ENCODE assay signal across 8 cellular contexts in the genomic region with DNA sequence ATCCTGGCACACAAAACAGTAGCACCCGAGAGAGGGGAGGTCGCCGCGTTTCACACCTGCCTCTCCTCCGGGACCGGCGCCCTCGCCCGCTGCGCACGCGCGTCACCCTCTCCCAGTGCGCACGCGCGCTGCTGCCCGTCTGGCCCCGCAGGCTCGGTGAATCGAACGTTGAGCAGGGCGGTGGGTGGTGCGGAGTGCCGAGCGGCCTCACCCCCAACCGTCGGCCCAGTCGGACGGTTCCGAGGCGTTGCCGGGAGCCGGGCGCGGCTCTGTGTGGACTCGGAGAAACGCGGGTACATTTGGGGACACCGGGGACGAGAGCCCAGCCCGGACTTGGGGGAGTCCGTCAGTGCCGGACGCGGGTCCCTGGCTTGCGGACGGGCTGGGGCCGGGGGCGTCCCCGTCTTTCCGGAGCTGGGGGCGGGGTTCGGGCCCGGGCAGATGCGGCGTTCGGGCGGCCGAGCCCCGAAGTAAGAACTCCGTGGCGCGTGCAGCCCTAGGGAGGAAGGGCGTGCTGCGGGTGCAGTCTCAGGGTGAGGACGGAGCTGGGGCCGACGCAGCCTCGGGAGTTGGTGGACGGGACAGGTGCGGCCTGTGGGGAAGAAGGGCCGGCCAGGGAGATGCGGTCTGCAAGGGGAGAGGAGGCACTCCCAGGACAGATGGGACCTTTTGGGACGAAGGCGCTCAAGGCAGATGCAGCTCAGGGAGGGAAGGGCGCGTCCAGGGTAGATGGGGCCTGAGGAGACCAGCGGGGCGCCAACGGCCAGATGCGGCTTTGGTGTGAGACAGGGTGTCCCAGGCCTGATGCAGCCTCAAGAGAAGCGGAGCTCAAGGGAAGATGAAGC. TPM values are rescaled to one million over a fixed set of nuclear protein-coding genes. Genes with fewer than 3 reads are reported as not detected.
A peak's percentile ranks its signal among the peaks of the same experiment; 100 is the strongest.
DNase-seq lines count a peak whose midpoint lies in the region; ATAC-seq and TF ChIP-seq lines count a peak whose summit lies in the region.

A gene with protein sequence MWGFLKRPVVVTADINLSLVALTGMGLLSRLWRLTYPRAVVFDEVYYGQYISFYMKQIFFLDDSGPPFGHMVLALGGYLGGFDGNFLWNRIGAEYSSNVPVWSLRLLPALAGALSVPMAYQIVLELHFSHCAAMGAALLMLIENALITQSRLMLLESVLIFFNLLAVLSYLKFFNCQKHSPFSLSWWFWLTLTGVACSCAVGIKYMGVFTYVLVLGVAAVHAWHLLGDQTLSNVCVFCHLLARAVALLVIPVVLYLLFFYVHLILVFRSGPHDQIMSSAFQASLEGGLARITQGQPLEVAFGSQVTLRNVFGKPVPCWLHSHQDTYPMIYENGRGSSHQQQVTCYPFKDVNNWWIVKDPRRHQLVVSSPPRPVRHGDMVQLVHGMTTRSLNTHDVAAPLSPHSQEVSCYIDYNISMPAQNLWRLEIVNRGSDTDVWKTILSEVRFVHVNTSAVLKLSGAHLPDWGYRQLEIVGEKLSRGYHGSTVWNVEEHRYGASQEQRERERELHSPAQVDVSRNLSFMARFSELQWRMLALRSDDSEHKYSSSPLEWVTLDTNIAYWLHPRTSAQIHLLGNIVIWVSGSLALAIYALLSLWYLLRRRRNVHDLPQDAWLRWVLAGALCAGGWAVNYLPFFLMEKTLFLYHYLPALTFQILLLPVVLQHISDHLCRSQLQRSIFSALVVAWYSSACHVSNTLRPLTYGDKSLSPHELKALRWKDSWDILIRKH (plus strand): TSS at position 138 of the 845 bp plus-strand sequence. CDS start 1,301 bp downstream, outside the sequence.

- H3K4me3 ChIP-seq in Karpas-422 (ENCODE audit: low read length) (peak within 1 kb of the TSS; percentile 93), fibroblast of the aortic adventitia (ENCODE audit: low read depth, low read length) (peak within 1 kb of the TSS; percentile 91)

- no peaks in the 10 kb centered on the region for H3K27me3 Mint-ChIP-seq in nephron (ENCODE audit: low read depth)

- H3K4me3 Mint-ChIP-seq in nephron, result peak within 1 kb of the TSS; percentile 90 to 93 (median 93)

- 0 out of 2 replicates have a peak, but pooled peaks cover 3% of the 10 kb centered on the region for H4K20me1 ChIP-seq in Karpas-422 (ENCODE audit: insufficient read depth, low read depth, low read length)

- H3K4me2 ChIP-seq in Karpas-422 (ENCODE audit: low read depth, low read length, poor library complexity, severe bottlenecking), result peak within 1 kb of the TSS; percentile 95

- H3K9me3 Mint-ChIP-seq in nephron, result no peaks in the 10 kb centered on the region

- H3K27ac ChIP-seq in Karpas-422 (ENCODE audit: low read length), result peak within 1 kb of the TSS; percentile 42; the same call in 1 of the 2 replicates

- ATAC-seq in GM21737 (IDR thresholded peaks at IDR 0.05; ENCODE audit: unreplicated experiment), result peak; percentile 77
- ATAC-seq in stimulated activated naive CD8-positive, alpha-beta T cell treated with anti-CD3 and anti-CD28 coated beads, Interleukin-15, Interleukin-2, amounts not matched to agents 100 U/mL and 50 U/mL, for 24 hours, result peak; percentile 54

- H3K36me3 Mint-ChIP-seq in nephron (ENCODE audit: low read depth), result peaks cover 42% of the 10 kb centered on the region

- peaks cover 12% of the 10 kb centered on the region for H3K4me1 ChIP-seq in Karpas-422 (ENCODE audit: low read length)

- H3K27ac Mint-ChIP-seq in nephron, result peak within 1 kb of the TSS; percentile 44 to 79 (median 57)

- H3K9me3 ChIP-seq in Karpas-422 (ENCODE audit: low read length), result no peaks in the 10 kb centered on the region

- H3K79me2 ChIP-seq in Karpas-422 (ENCODE audit: low read length), result peaks cover 17% of the 10 kb centered on the region

- TF ChIP-seq CTCF in fibroblast of the aortic adventitia (IDR thresholded peaks at IDR 0.05; ENCODE audit: insufficient read depth, low read length) (no peak), nephron (IDR thresholded peaks at IDR 0.05; ENCODE audit: unreplicated experiment in 3 of 3) (no peak)

- peaks cover 15% of the 10 kb centered on the region; the same call in 1 of the 2 replicates for H3K36me3 ChIP-seq in Karpas-422 (ENCODE audit: insufficient read depth, low read length)

- H3K9ac ChIP-seq in Karpas-422 (ENCODE audit: low read length), result peak within 1 kb of the TSS; percentile 91

- DNase-seq in DMS153 (lab: John Stamatoyannopoulos, UW) (peak; percentile 67), Karpas-422 (peak; percentile 95), RPMI8226 (peak; percentile 96), fibroblast of the aortic adventitia (ENCODE audit: low read depth) (peak; percentile 77)
- DNase-seq in activated effector memory CD4-positive, alpha-beta T cell treated with Interleukin-2 at 50 U/mL for 16 hours, result peak; percentile 87
- DNase-seq in stimulated activated naive CD8-positive, alpha-beta T cell treated with anti-CD3 and anti-CD28 coated beads, Interleukin-15, Interleukin-2, amounts not matched to agents 100 U/mL and 50 U/mL, for 24 hours, result peak; percentile 91

- peaks cover 13% of the 10 kb centered on the region for H3K4me1 Mint-ChIP-seq in nephron

- H3K27me3 ChIP-seq in Karpas-422 (ENCODE audit: low read length), result no peaks in the 10 kb centered on the region

- H3K9me2 ChIP-seq in Karpas-422 (replicated peaks; ENCODE audit: insufficient read depth, low read length), result no peaks in the 10 kb centered on the region

- peak within 1 kb of the TSS; percentile 48; the same call in 1 of the 2 replicates for H2AFZ ChIP-seq in Karpas-422 (ENCODE audit: low read length)

RNA-seq across cellular contexts. Expression of the gene that starts here (rescaled TPM):
- total RNA-seq in Karpas-422 (2014; rRNA removed; shearing (Covaris generic); ENCODE audit: low replicate concordance), result 29.0 and 33.9 TPM in 2 replicates
- total RNA-seq in fibroblast of the aortic adventitia (ENCODE audit: low replicate concordance), result 24.2 and 98.5 TPM in 2 replicates

Comparison
In these comparisons a context has a peak if more than half of its experiments do, and no peak if none do; other contexts are left out.
1. Peak in every context shown above with its lines: DNase-seq, ATAC-seq, H3K4me3 ChIP-seq and H3K27ac ChIP-seq.